ENCODE assay signal across 8 cellular contexts in genomic region chr12:25155031-25155576, GRCh38. TPM values are rescaled to one million over a fixed set of nuclear protein-coding genes. Genes with fewer than 3 reads are reported as not detected.
DNase-seq lines count a peak whose midpoint lies in the region; ATAC-seq, FAIRE-seq and TF ChIP-seq lines count a peak whose summit lies in the region.

No MANE protein-coding gene starts in this region.

- TF ChIP-seq CTCF in PC-3 (conservative IDR thresholded peaks at IDR 0.05; ENCODE audit: low read depth, low read length) = peak; percentile 71
- peak; percentile 40 to 62 for TF ChIP-seq CTCF in endothelial cell of umbilical vein (IDR thresholded peaks at IDR 0.05; ENCODE audit: extremely low read depth in 1 of 2, insufficient read depth in 1 of 2, low read depth in 1 of 2, low read length in 2 of 2)
- TF ChIP-seq CTCF in prostate gland (IDR thresholded peaks at IDR 0.05) = peak in 3 of 4 experiments; percentile 47 to 67 (median 49)

- WGBS in prostate gland = 80% methylated on average over 2 of the region's 2 CpGs

- FAIRE-seq in endothelial cell of umbilical vein (lab: Jason Lieb, UNC) = peak; percentile 66

- POLR2A ChIA-PET in PC-3 (lab: Charles Lee; ENCODE audit: unreplicated experiment) (interaction anchor here (0.6 kb wide), 1 partner anchor 233 kb away, joined by 3 read pairs; no protein-coding TSS in a partner anchor), endothelial cell of umbilical vein (lab: Charles Lee) (interaction anchor here (0.6 kb wide), 1 partner anchor 234 kb away, joined by 3 read pairs; no protein-coding TSS in a partner anchor)

- no peaks in the 10 kb centered on the region for H4K20me1 ChIP-seq in PC-3 (ENCODE audit: low read length)
- H4K20me1 ChIP-seq in endothelial cell of umbilical vein (replicated peaks; ENCODE audit: control insufficient read depth, extremely low read depth, insufficient read depth, low read length) = no peaks in the 10 kb centered on the region

- no peaks in the 10 kb centered on the region for H3F3A ChIP-seq in PC-3 (ENCODE audit: low read length, unreplicated experiment)

- H3K4me1 ChIP-seq in PC-3 (ENCODE audit: insufficient read depth, low read length) (no peaks in the 10 kb centered on the region), endothelial cell of umbilical vein (ENCODE audit: control insufficient read depth, extremely low read depth, insufficient read depth, low read length) (peaks cover 6% of the 10 kb centered on the region), prostate gland (replicated peaks) (no peaks in the 10 kb centered on the region)

- no peaks in the 10 kb centered on the region for H3K9me2 ChIP-seq in PC-3 (replicated peaks; ENCODE audit: low read length)

- no peak for TF ChIP-seq POLR2A in endothelial cell of umbilical vein (IDR thresholded peaks at IDR 0.05; ENCODE audit: low read depth, low read length)
- TF ChIP-seq POLR2A in prostate gland (IDR thresholded peaks at IDR 0.05) = no peak

- no peak overlapping the region for H3K9ac ChIP-seq in PC-3 (ENCODE audit: low read length)
- no peak overlapping the region for H3K9ac ChIP-seq in endothelial cell of umbilical vein (replicated peaks; ENCODE audit: extremely low read depth, insufficient read depth, low read length)

- DNase-seq in CD1c-positive myeloid dendritic cell (ENCODE audit: extremely low spot score) (peak; percentile 47), PC-3 (peak; percentile 32), endothelial cell of umbilical vein (ENCODE audit: low read depth, low spot score) (peak; percentile 43), prostate gland (ENCODE audit: low spot score) (no peak), islet precursor cell (no peak)
- no peak for DNase-seq in stimulated activated naive CD8-positive, alpha-beta T cell treated with anti-CD3 and anti-CD28 coated beads, Interleukin-15, Interleukin-2, amounts not matched to agents 100 U/mL and 50 U/mL, for 24 hours

- peak overlapping the region; percentile 40 for H3K4me2 ChIP-seq in PC-3 (ENCODE audit: low read length)
- peak overlapping the region; percentile 31 for H3K4me2 ChIP-seq in endothelial cell of umbilical vein (ENCODE audit: insufficient read depth, low read length)

- no peaks in the 10 kb centered on the region for H3K27me3 ChIP-seq in PC-3 (ENCODE audit: low read length)
- no peaks in the 10 kb centered on the region for H3K27me3 ChIP-seq in endothelial cell of umbilical vein (ENCODE audit: control insufficient read depth in 2 of 2, insufficient read depth in 2 of 2, low read length in 2 of 2)
- H3K27me3 ChIP-seq in prostate gland (replicated peaks; ENCODE audit: insufficient read depth) = no peaks in the 10 kb centered on the region

- intact Hi-C loops in PC-3 (cut with micrococcal nuclease) (loop anchor here (1.0 kb wide), 1 partner anchor 232 kb away; no protein-coding TSS in a partner anchor), endothelial cell of umbilical vein (cut with micrococcal nuclease) (loop anchor here (1.0 to 10.0 kb wide), 4 partner anchors 164 to 300 kb away; no protein-coding TSS in a partner anchor), prostate gland (cut with DNase I) (no loop called here)

- H3K36me3 ChIP-seq in PC-3 (ENCODE audit: low read depth, low read length) (no peaks in the 10 kb centered on the region), endothelial cell of umbilical vein (ENCODE audit: control insufficient read depth in 2 of 2, extremely low read depth in 1 of 2, insufficient read depth in 2 of 2, low read length in 2 of 2) (no peaks in the 10 kb centered on the region), prostate gland (no peaks in the 10 kb centered on the region)

- H3K4me3 ChIP-seq in PC-3 (ENCODE audit: low read length) (no peak overlapping the region), endothelial cell of umbilical vein (replicated peaks in 1 of 3; ENCODE audit: insufficient read depth in 1 of 3, low read depth in 1 of 3, low read length in 3 of 3) (no peak overlapping the region), prostate gland (no peak overlapping the region)

- H3K27ac ChIP-seq in PC-3 (ENCODE audit: low read length) (no peak overlapping the region), endothelial cell of umbilical vein (ENCODE audit: insufficient read depth, low read depth, low read length) (no peak overlapping the region), prostate gland (no peak overlapping the region)

- BruUV-seq in PC-3 (replicated peaks; lab: Mats Ljungman, UMichigan) (no TSS peak), endothelial cell of umbilical vein (replicated peaks; lab: Mats Ljungman, UMichigan) (no TSS peak)

- no peaks in the 10 kb centered on the region for H3K9me1 ChIP-seq in endothelial cell of umbilical vein (replicated peaks; ENCODE audit: control insufficient read depth, extremely low read depth, insufficient read depth, low read length)

- no peaks in the 10 kb centered on the region for H3K9me3 ChIP-seq in PC-3 (ENCODE audit: low read length)
- no peaks in the 10 kb centered on the region for H3K9me3 ChIP-seq in endothelial cell of umbilical vein (replicated peaks; ENCODE audit: control insufficient read depth, insufficient read depth, low read length)
- no peaks in the 10 kb centered on the region for H3K9me3 ChIP-seq in prostate gland

- CTCF ChIA-PET in PC-3 (lab: Charles Lee) (interaction anchor here (0.7 to 1.2 kb wide), 3 partner anchors 163 to 232 kb away, joined by 3 to 4 read pairs (median 4); no protein-coding TSS in a partner anchor), endothelial cell of umbilical vein (lab: Charles Lee) (interaction anchor here (0.6 to 6.0 kb wide), 41 partner anchors 9 to 303 kb away, joined by 3 to 96 read pairs (median 4); partner anchors contain the start of genes DNAI7 and ETFRF1)

- H2AFZ ChIP-seq in PC-3 (ENCODE audit: low read length) (peak overlapping the region; percentile 47; the same call in 1 of the 2 replicates), endothelial cell of umbilical vein (ENCODE audit: low read depth, low read length) (peak overlapping the region; percentile 44)

- dilution Hi-C loops in endothelial cell of umbilical vein (cut with MboI; ENCODE audit: extremely low pct_ligation_motif_present, low sequenced_read_pairs) = no loop called here

- ATAC-seq in GM18499 (IDR thresholded peaks at IDR 0.05; ENCODE audit: insufficient read depth, unreplicated experiment) = peak; percentile 40
- ATAC-seq in HG03108 (IDR thresholded peaks at IDR 0.05; ENCODE audit: unreplicated experiment) = peak; percentile 50
- no peak for ATAC-seq in PC-3
- no peak for ATAC-seq in stimulated activated naive CD8-positive, alpha-beta T cell treated with anti-CD3 and anti-CD28 coated beads, Interleukin-15, Interleukin-2, amounts not matched to agents 100 U/mL and 50 U/mL, for 24 hours

- H3K79me2 ChIP-seq in PC-3 (ENCODE audit: low read length) = no peaks in the 10 kb centered on the region
- H3K79me2 ChIP-seq in endothelial cell of umbilical vein (ENCODE audit: control insufficient read depth, insufficient read depth, low read length) = no peaks in the 10 kb centered on the region

TF ChIP-seq in endothelial cell of umbilical vein, 7 proteins besides CTCF, POLR2A, EP300 and RAD21:
- no peak for TF ChIP-seq POLR2AphosphoS5 (IDR thresholded peaks at IDR 0.05; ENCODE audit: insufficient read depth, low read depth, low read length)
- TF ChIP-seq MYC (IDR thresholded peaks at IDR 0.05; ENCODE audit: low read depth, low read length) = no peak
- no peak for TF ChIP-seq FOS (IDR thresholded peaks at IDR 0.05; ENCODE audit: borderline replicate concordance, insufficient read depth, low read length)
- no peak for TF ChIP-seq MAX (IDR thresholded peaks at IDR 0.05; ENCODE audit: insufficient read depth, insufficient read length)
- TF ChIP-seq GATA2 (IDR thresholded peaks at IDR 0.05; ENCODE audit: insufficient read depth, insufficient read length, low read depth, low read length) = no peak
- no peak for TF ChIP-seq EZH2 (IDR thresholded peaks at IDR 0.05; ENCODE audit: borderline replicate concordance, low read depth, low read length, severe bottlenecking)
- TF ChIP-seq JUN (IDR thresholded peaks at IDR 0.05; ENCODE audit: borderline replicate concordance, insufficient read depth, insufficient read length, low read depth) = no peak

RNA-seq across cellular contexts. Expression of gene DNAI7, which starts 39.9 kb away (rescaled TPM):
- not detected in 2 replicates for total RNA-seq in PC-3 (2014; rRNA removed)
- not detected in 2 replicates for total RNA-seq in endothelial cell of umbilical vein
- not detected in 2 replicates for polyA plus RNA-seq in endothelial cell of umbilical vein
- not detected in 2 replicates for polyA plus RNA-seq in endothelial cell of umbilical vein (2011; cell fraction: cytosol; rRNA removed)
- polyA plus RNA-seq in endothelial cell of umbilical vein (2011; cell fraction: nucleus; rRNA removed) = 0.37 TPM in 1 of 2 replicates, not detected in the other
- not detected in 2 replicates for polyA plus RNA-seq in endothelial cell of umbilical vein (2012)
- polyA minus RNA-seq in endothelial cell of umbilical vein = not detected in 2 replicates
- not detected for polyA minus RNA-seq in endothelial cell of umbilical vein (2011; cell fraction: cytosol; rRNA and poly(A)+ RNA removed)
- not detected in 2 replicates for polyA minus RNA-seq in endothelial cell of umbilical vein (2011; cell fraction: nucleus; rRNA and poly(A)+ RNA removed)
- total RNA-seq in prostate gland = 1 to 10 TPM; 1.5 to 3.8 TPM

RNA-seq across cellular contexts. Expression of gene ETFRF1, which starts 39.9 kb away (rescaled TPM):
- total RNA-seq in PC-3 (2014; rRNA removed) (6.6 and 7.7 TPM in 2 replicates), endothelial cell of umbilical vein (8.1 and 10.6 TPM in 2 replicates), prostate gland (10 to 100 TPM; 23.1 to 39.3 TPM)
- 4.2 and 6.9 TPM in 2 replicates for polyA plus RNA-seq in endothelial cell of umbilical vein
- 11.7 and 13.8 TPM in 2 replicates for polyA plus RNA-seq in endothelial cell of umbilical vein (2011; cell fraction: cytosol; rRNA removed)
- 6.6 and 7.3 TPM in 2 replicates for polyA plus RNA-seq in endothelial cell of umbilical vein (2011; cell fraction: nucleus; rRNA removed)
- polyA plus RNA-seq in endothelial cell of umbilical vein (2012) = 6.7 and 14.0 TPM in 2 replicates
- 1.5 and 3.2 TPM in 2 replicates for polyA minus RNA-seq in endothelial cell of umbilical vein
- 5.5 TPM for polyA minus RNA-seq in endothelial cell of umbilical vein (2011; cell fraction: cytosol; rRNA and poly(A)+ RNA removed)
- 6.7 and 12.9 TPM in 2 replicates for polyA minus RNA-seq in endothelial cell of umbilical vein (2011; cell fraction: nucleus; rRNA and poly(A)+ RNA removed)

Comparison
In these comparisons a context has a peak if more than half of its experiments do, and no peak if none do; other contexts are left out.
1. DNase-seq: peak in CD1c-positive myeloid dendritic cell (single experiment), PC-3 (single experiment) and endothelial cell of umbilical vein (single experiment); none in prostate gland (single experiment), stimulated activated naive CD8-positive, alpha-beta T cell treated with anti-CD3 and anti-CD28 coated beads, Interleukin-15, Interleukin-2, amounts not matched to agents 100 U/mL and 50 U/mL, for 24 hours (single experiment) and islet precursor cell (single experiment).
2. ATAC-seq: peak in GM18499 (single experiment) and HG03108 (single experiment); none in PC-3 (single experiment) and stimulated activated naive CD8-positive, alpha-beta T cell treated with anti-CD3 and anti-CD28 coated beads, Interleukin-15, Interleukin-2, amounts not matched to agents 100 U/mL and 50 U/mL, for 24 hours (single experiment).
3. Peak in every context shown above with its lines, with median percentiles within 50 percentile points of each other: CTCF ChIP-seq.